In the genomic region with DNA sequence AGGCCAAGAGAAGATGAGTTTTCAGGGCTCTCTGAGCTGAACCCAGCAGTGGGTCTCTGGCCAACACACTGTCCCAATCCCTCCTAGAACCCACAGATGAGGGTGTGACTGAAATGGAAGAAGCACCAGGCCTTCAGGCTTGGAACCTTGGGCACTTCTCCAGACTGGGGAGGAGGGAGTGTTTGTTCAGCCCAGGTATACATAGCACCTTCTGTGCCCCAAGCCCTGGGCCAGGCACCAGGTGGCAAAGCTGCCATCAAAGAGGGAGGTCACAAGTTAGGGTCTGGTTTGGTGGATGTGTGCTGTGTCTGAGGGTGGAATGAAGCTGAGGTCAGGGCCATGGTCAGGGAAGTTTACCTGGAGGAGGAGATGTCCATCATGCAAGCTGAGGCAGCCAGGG, we compare ENCODE assay signal across 1 cellular context.
TF ChIP-seq lines count a peak whose summit lies in the region.

No MANE protein-coding gene starts in this region.

TF ChIP-seq in H1, 55 proteins besides CTCF, POLR2A, EP300 and RAD21:
- no peak for TF ChIP-seq SP4 (IDR thresholded peaks at IDR 0.05; ENCODE audit: low read length)
- no peak for TF ChIP-seq CTBP2 (IDR thresholded peaks at IDR 0.05; ENCODE audit: borderline replicate concordance, insufficient read depth, insufficient read length, low read length)
- no peak for TF ChIP-seq ZNF274 (IDR thresholded peaks at IDR 0.05; ENCODE audit: borderline replicate concordance, extremely low read depth, low read length)
- no peak for TF ChIP-seq SP2 (IDR thresholded peaks at IDR 0.05; ENCODE audit: low read length)
- TF ChIP-seq RFX5 (IDR thresholded peaks at IDR 0.05; ENCODE audit: borderline replicate concordance, low read depth, low read length): no peak
- no peak for TF ChIP-seq CEBPB (IDR thresholded peaks at IDR 0.05; ENCODE audit: low read depth, low read length)
- no peak for TF ChIP-seq SRF (IDR thresholded peaks at IDR 0.05; ENCODE audit: low read depth, low read length)
- TF ChIP-seq TBP (IDR thresholded peaks at IDR 0.05; ENCODE audit: low read depth, low read length): no peak
- TF ChIP-seq SAP30 (IDR thresholded peaks at IDR 0.05; ENCODE audit: insufficient read depth, insufficient replicate concordance, low read length): no peak
- TF ChIP-seq BACH1 (IDR thresholded peaks at IDR 0.05; ENCODE audit: low read length): no peak
- no peak for TF ChIP-seq NANOG (IDR thresholded peaks at IDR 0.05; ENCODE audit: insufficient read depth, low read depth, low read length, poor library complexity, severe bottlenecking)
- TF ChIP-seq TEAD4 (IDR thresholded peaks at IDR 0.05; ENCODE audit: low read depth, low read length): no peak
- TF ChIP-seq TCF12 (IDR thresholded peaks at IDR 0.05; ENCODE audit: low read depth, low read length): no peak
- TF ChIP-seq, protein P1, sequence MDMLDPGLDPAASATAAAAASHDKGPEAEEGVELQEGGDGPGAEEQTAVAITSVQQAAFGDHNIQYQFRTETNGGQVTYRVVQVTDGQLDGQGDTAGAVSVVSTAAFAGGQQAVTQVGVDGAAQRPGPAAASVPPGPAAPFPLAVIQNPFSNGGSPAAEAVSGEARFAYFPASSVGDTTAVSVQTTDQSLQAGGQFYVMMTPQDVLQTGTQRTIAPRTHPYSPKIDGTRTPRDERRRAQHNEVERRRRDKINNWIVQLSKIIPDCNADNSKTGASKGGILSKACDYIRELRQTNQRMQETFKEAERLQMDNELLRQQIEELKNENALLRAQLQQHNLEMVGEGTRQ (IDR thresholded peaks at IDR 0.05; ENCODE audit: low read length): no peak
- TF ChIP-seq KDM5A (IDR thresholded peaks at IDR 0.05; ENCODE audit: low read length): no peak
- no peak for TF ChIP-seq HDAC6 (IDR thresholded peaks at IDR 0.05; ENCODE audit: low read depth, low read length)
- TF ChIP-seq PHF8 (conservative IDR thresholded peaks at IDR 0.05; ENCODE audit: low read depth, low read length): no peak
- TF ChIP-seq, protein P2, sequence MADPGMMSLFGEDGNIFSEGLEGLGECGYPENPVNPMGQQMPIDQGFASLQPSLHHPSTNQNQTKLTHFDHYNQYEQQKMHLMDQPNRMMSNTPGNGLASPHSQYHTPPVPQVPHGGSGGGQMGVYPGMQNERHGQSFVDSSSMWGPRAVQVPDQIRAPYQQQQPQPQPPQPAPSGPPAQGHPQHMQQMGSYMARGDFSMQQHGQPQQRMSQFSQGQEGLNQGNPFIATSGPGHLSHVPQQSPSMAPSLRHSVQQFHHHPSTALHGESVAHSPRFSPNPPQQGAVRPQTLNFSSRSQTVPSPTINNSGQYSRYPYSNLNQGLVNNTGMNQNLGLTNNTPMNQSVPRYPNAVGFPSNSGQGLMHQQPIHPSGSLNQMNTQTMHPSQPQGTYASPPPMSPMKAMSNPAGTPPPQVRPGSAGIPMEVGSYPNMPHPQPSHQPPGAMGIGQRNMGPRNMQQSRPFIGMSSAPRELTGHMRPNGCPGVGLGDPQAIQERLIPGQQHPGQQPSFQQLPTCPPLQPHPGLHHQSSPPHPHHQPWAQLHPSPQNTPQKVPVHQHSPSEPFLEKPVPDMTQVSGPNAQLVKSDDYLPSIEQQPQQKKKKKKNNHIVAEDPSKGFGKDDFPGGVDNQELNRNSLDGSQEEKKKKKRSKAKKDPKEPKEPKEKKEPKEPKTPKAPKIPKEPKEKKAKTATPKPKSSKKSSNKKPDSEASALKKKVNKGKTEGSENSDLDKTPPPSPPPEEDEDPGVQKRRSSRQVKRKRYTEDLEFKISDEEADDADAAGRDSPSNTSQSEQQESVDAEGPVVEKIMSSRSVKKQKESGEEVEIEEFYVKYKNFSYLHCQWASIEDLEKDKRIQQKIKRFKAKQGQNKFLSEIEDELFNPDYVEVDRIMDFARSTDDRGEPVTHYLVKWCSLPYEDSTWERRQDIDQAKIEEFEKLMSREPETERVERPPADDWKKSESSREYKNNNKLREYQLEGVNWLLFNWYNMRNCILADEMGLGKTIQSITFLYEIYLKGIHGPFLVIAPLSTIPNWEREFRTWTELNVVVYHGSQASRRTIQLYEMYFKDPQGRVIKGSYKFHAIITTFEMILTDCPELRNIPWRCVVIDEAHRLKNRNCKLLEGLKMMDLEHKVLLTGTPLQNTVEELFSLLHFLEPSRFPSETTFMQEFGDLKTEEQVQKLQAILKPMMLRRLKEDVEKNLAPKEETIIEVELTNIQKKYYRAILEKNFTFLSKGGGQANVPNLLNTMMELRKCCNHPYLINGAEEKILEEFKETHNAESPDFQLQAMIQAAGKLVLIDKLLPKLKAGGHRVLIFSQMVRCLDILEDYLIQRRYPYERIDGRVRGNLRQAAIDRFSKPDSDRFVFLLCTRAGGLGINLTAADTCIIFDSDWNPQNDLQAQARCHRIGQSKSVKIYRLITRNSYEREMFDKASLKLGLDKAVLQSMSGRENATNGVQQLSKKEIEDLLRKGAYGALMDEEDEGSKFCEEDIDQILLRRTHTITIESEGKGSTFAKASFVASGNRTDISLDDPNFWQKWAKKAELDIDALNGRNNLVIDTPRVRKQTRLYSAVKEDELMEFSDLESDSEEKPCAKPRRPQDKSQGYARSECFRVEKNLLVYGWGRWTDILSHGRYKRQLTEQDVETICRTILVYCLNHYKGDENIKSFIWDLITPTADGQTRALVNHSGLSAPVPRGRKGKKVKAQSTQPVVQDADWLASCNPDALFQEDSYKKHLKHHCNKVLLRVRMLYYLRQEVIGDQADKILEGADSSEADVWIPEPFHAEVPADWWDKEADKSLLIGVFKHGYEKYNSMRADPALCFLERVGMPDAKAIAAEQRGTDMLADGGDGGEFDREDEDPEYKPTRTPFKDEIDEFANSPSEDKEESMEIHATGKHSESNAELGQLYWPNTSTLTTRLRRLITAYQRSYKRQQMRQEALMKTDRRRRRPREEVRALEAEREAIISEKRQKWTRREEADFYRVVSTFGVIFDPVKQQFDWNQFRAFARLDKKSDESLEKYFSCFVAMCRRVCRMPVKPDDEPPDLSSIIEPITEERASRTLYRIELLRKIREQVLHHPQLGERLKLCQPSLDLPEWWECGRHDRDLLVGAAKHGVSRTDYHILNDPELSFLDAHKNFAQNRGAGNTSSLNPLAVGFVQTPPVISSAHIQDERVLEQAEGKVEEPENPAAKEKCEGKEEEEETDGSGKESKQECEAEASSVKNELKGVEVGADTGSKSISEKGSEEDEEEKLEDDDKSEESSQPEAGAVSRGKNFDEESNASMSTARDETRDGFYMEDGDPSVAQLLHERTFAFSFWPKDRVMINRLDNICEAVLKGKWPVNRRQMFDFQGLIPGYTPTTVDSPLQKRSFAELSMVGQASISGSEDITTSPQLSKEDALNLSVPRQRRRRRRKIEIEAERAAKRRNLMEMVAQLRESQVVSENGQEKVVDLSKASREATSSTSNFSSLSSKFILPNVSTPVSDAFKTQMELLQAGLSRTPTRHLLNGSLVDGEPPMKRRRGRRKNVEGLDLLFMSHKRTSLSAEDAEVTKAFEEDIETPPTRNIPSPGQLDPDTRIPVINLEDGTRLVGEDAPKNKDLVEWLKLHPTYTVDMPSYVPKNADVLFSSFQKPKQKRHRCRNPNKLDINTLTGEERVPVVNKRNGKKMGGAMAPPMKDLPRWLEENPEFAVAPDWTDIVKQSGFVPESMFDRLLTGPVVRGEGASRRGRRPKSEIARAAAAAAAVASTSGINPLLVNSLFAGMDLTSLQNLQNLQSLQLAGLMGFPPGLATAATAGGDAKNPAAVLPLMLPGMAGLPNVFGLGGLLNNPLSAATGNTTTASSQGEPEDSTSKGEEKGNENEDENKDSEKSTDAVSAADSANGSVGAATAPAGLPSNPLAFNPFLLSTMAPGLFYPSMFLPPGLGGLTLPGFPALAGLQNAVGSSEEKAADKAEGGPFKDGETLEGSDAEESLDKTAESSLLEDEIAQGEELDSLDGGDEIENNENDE (IDR thresholded peaks at IDR 0.05; ENCODE audit: insufficient replicate concordance, low read length): no peak
- TF ChIP-seq KDM4A (IDR thresholded peaks at IDR 0.05; ENCODE audit: low read depth, low read length, severe bottlenecking): no peak
- TF ChIP-seq SP1 (IDR thresholded peaks at IDR 0.05; ENCODE audit: low read depth, low read length): no peak
